Comparison of ENCODE assay signal across 1 cellular context in the genomic region with DNA sequence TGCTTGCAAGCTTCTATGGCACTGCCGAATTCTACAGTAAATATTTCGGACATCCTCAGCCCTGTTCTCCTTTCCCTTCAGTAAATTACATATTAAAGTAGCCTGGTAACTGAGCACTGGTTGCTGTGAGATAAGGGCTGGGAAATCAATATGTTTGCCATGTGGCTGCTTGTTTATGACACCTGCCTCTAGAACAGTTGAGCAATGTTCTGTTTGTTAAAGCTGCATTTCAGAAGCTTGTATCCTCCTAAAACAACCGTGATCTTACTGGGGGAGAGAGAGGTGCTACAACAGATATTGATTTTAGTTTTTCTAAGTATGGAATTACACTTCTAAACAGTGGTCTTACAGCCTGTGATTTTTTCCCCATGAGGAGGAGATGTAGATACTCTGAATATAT.
TF ChIP-seq lines count a peak whose summit lies in the region.

No MANE protein-coding gene starts in this region.

TF ChIP-seq in HepG2, 621 proteins besides CTCF, POLR2A, EP300 and RAD21 (continued from another document and continues in another):
- TF ChIP-seq, protein P1, sequence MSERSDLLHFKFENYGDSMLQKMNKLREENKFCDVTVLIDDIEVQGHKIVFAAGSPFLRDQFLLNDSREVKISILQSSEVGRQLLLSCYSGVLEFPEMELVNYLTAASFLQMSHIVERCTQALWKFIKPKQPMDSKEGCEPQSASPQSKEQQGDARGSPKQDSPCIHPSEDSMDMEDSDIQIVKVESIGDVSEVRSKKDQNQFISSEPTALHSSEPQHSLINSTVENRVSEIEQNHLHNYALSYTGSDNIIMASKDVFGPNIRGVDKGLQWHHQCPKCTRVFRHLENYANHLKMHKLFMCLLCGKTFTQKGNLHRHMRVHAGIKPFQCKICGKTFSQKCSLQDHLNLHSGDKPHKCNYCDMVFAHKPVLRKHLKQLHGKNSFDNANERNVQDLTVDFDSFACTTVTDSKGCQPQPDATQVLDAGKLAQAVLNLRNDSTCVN (CRISPR knock-in tag; IDR thresholded peaks at IDR 0.05; ENCODE audit: borderline replicate concordance): 0 out of 2 replicates have a peak, but pooled peaks have one; percentile 73
- TF ChIP-seq CEBPG (CRISPR knock-in tag; IDR thresholded peaks at IDR 0.05) (peak; percentile 82), SMYD3 (CRISPR knock-in tag; IDR thresholded peaks at IDR 0.05) (no peak), YEATS2 (CRISPR knock-in tag; IDR thresholded peaks at IDR 0.05; ENCODE audit: borderline replicate concordance) (no peak), SOX5 (CRISPR knock-in tag; IDR thresholded peaks at IDR 0.05; ENCODE audit: borderline replicate concordance) (peak; percentile 79), KDM1A (CRISPR knock-in tag; IDR thresholded peaks at IDR 0.05) (no peak), ZNF510 (CRISPR knock-in tag; IDR thresholded peaks at IDR 0.05; ENCODE audit: low read depth) (no peak), CCAR2 (optimal IDR thresholded peaks at IDR 0.05; ENCODE audit: low read depth, low read length) (no peak), ZNF570 (CRISPR knock-in tag; IDR thresholded peaks at IDR 0.05; ENCODE audit: borderline replicate concordance) (no peak), BHLHE40 (IDR thresholded peaks at IDR 0.05; ENCODE audit: low read length) (0 out of 2 replicates have a peak, but pooled peaks have one; percentile 36), SALL1 (CRISPR knock-in tag; IDR thresholded peaks at IDR 0.05) (peak; percentile 53; the same call in 1 of the 2 replicates), ZEB1 (IDR thresholded peaks at IDR 0.05; ENCODE audit: insufficient replicate concordance, low read depth) (peak; percentile 22), JUNB (CRISPR knock-in tag; IDR thresholded peaks at IDR 0.05; ENCODE audit: borderline replicate concordance) (no peak), SRY (CRISPR knock-in tag; IDR thresholded peaks at IDR 0.05) (no peak), THAP11 (CRISPR knock-in tag; IDR thresholded peaks at IDR 0.05) (peak; percentile 63), SSRP1 (CRISPR knock-in tag; IDR thresholded peaks at IDR 0.05) (peak; percentile 54; the same call in 1 of the 2 replicates), ZKSCAN5 (CRISPR knock-in tag; IDR thresholded peaks at IDR 0.05) (no peak), GTF2F1 (IDR thresholded peaks at IDR 0.05; ENCODE audit: low read length) (no peak), SPEN (CRISPR knock-in tag; IDR thresholded peaks at IDR 0.05; ENCODE audit: low read depth) (no peak), KLF16 (CRISPR knock-in tag; IDR thresholded peaks at IDR 0.05) (peak in 1 of 2 experiments; percentile 78; a peak in 1 of 4 replicates), KLF9 (CRISPR knock-in tag; IDR thresholded peaks at IDR 0.05; ENCODE audit: low read depth) (no peak), ZNF547 (CRISPR knock-in tag; IDR thresholded peaks at IDR 0.05) (no peak), NFIB (CRISPR knock-in tag; IDR thresholded peaks at IDR 0.05; ENCODE audit: borderline replicate concordance) (no peak), HIVEP1 (CRISPR knock-in tag; IDR thresholded peaks at IDR 0.05) (no peak), ATRX (CRISPR knock-in tag; IDR thresholded peaks at IDR 0.05; ENCODE audit: borderline replicate concordance) (no peak), HDAC2 (CRISPR knock-in tag; IDR thresholded peaks at IDR 0.05) (peak; percentile 71), ZFP36L1 (CRISPR knock-in tag; IDR thresholded peaks at IDR 0.05) (peak; percentile 39; the same call in 1 of the 2 replicates), ZNF556 (CRISPR knock-in tag; IDR thresholded peaks at IDR 0.05; ENCODE audit: borderline replicate concordance) (no peak), NCOA1 (CRISPR knock-in tag; IDR thresholded peaks at IDR 0.05) (no peak), YEATS4 (CRISPR knock-in tag; IDR thresholded peaks at IDR 0.05; ENCODE audit: borderline replicate concordance) (no peak), SALL2 (CRISPR knock-in tag; IDR thresholded peaks at IDR 0.05) (no peak), NR1H2 (CRISPR knock-in tag; IDR thresholded peaks at IDR 0.05; ENCODE audit: borderline replicate concordance, low read depth) (no peak), ZNF12 (CRISPR knock-in tag; IDR thresholded peaks at IDR 0.05) (peak; percentile 92), FOSL2 (CRISPR knock-in tag; IDR thresholded peaks at IDR 0.05) (peak; percentile 63), RBM22 (optimal IDR thresholded peaks at IDR 0.05; ENCODE audit: low read length) (no peak), ZSCAN21 (CRISPR knock-in tag; IDR thresholded peaks at IDR 0.05; ENCODE audit: borderline replicate concordance) (no peak), ZNF251 (CRISPR knock-in tag; IDR thresholded peaks at IDR 0.05) (no peak), EEA1 (CRISPR knock-in tag; IDR thresholded peaks at IDR 0.05; ENCODE audit: borderline replicate concordance) (no peak), ETV6 (CRISPR knock-in tag; conservative IDR thresholded peaks at IDR 0.05) (no peak), SP5 (CRISPR knock-in tag; IDR thresholded peaks at IDR 0.05; ENCODE audit: borderline replicate concordance, low read depth) (no peak), ATM (IDR thresholded peaks at IDR 0.05; ENCODE audit: borderline replicate concordance) (no peak), KLF11 (CRISPR knock-in tag; IDR thresholded peaks at IDR 0.05) (no peak), SOX6 (IDR thresholded peaks at IDR 0.05) (no peak), SOX6 (CRISPR knock-in tag; IDR thresholded peaks at IDR 0.05) (peak; percentile 88)
- TF ChIP-seq, protein P2, sequence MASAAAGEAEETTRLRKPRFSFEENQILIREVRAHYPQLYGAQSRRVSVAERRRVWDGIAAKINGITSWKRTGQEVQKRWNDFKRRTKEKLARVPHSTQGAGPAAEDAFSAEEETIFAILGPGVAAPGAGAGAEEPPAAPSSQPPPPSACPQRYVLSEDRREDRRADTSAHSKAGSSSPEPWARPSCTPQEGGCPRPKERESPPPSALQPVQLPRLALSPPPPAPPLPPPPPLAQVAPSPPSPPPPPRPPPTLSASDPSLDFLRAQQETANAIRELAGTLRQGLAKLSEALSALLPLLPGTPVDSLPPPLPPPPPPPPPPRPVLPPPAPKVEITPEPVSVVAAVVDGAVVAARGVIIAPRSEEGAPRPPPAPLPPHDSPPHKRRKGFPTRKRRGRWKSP (CRISPR knock-in tag; IDR thresholded peaks at IDR 0.05): peak; percentile 38; the same call in 1 of the 2 replicates
- TF ChIP-seq, protein P3, sequence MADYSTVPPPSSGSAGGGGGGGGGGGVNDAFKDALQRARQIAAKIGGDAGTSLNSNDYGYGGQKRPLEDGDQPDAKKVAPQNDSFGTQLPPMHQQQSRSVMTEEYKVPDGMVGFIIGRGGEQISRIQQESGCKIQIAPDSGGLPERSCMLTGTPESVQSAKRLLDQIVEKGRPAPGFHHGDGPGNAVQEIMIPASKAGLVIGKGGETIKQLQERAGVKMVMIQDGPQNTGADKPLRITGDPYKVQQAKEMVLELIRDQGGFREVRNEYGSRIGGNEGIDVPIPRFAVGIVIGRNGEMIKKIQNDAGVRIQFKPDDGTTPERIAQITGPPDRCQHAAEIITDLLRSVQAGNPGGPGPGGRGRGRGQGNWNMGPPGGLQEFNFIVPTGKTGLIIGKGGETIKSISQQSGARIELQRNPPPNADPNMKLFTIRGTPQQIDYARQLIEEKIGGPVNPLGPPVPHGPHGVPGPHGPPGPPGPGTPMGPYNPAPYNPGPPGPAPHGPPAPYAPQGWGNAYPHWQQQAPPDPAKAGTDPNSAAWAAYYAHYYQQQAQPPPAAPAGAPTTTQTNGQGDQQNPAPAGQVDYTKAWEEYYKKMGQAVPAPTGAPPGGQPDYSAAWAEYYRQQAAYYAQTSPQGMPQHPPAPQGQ (CRISPR knock-in tag; IDR thresholded peaks at IDR 0.05; ENCODE audit: borderline replicate concordance): no peak
- TF ChIP-seq, protein P4, sequence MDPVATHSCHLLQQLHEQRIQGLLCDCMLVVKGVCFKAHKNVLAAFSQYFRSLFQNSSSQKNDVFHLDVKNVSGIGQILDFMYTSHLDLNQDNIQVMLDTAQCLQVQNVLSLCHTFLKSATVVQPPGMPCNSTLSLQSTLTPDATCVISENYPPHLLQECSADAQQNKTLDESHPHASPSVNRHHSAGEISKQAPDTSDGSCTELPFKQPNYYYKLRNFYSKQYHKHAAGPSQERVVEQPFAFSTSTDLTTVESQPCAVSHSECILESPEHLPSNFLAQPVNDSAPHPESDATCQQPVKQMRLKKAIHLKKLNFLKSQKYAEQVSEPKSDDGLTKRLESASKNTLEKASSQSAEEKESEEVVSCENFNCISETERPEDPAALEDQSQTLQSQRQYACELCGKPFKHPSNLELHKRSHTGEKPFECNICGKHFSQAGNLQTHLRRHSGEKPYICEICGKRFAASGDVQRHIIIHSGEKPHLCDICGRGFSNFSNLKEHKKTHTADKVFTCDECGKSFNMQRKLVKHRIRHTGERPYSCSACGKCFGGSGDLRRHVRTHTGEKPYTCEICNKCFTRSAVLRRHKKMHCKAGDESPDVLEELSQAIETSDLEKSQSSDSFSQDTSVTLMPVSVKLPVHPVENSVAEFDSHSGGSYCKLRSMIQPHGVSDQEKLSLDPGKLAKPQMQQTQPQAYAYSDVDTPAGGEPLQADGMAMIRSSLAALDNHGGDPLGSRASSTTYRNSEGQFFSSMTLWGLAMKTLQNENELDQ (CRISPR knock-in tag; IDR thresholded peaks at IDR 0.05; ENCODE audit: borderline replicate concordance): no peak
- TF ChIP-seq, protein P5, sequence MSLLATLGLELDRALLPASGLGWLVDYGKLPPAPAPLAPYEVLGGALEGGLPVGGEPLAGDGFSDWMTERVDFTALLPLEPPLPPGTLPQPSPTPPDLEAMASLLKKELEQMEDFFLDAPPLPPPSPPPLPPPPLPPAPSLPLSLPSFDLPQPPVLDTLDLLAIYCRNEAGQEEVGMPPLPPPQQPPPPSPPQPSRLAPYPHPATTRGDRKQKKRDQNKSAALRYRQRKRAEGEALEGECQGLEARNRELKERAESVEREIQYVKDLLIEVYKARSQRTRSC (CRISPR knock-in tag; IDR thresholded peaks at IDR 0.05; ENCODE audit: low read depth): no peak
- TF ChIP-seq, protein P6, sequence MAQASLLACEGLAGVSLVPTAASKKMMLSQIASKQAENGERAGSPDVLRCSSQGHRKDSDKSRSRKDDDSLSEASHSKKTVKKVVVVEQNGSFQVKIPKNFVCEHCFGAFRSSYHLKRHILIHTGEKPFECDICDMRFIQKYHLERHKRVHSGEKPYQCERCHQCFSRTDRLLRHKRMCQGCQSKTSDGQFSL (CRISPR knock-in tag; IDR thresholded peaks at IDR 0.05): no peak
- TF ChIP-seq, protein P7, sequence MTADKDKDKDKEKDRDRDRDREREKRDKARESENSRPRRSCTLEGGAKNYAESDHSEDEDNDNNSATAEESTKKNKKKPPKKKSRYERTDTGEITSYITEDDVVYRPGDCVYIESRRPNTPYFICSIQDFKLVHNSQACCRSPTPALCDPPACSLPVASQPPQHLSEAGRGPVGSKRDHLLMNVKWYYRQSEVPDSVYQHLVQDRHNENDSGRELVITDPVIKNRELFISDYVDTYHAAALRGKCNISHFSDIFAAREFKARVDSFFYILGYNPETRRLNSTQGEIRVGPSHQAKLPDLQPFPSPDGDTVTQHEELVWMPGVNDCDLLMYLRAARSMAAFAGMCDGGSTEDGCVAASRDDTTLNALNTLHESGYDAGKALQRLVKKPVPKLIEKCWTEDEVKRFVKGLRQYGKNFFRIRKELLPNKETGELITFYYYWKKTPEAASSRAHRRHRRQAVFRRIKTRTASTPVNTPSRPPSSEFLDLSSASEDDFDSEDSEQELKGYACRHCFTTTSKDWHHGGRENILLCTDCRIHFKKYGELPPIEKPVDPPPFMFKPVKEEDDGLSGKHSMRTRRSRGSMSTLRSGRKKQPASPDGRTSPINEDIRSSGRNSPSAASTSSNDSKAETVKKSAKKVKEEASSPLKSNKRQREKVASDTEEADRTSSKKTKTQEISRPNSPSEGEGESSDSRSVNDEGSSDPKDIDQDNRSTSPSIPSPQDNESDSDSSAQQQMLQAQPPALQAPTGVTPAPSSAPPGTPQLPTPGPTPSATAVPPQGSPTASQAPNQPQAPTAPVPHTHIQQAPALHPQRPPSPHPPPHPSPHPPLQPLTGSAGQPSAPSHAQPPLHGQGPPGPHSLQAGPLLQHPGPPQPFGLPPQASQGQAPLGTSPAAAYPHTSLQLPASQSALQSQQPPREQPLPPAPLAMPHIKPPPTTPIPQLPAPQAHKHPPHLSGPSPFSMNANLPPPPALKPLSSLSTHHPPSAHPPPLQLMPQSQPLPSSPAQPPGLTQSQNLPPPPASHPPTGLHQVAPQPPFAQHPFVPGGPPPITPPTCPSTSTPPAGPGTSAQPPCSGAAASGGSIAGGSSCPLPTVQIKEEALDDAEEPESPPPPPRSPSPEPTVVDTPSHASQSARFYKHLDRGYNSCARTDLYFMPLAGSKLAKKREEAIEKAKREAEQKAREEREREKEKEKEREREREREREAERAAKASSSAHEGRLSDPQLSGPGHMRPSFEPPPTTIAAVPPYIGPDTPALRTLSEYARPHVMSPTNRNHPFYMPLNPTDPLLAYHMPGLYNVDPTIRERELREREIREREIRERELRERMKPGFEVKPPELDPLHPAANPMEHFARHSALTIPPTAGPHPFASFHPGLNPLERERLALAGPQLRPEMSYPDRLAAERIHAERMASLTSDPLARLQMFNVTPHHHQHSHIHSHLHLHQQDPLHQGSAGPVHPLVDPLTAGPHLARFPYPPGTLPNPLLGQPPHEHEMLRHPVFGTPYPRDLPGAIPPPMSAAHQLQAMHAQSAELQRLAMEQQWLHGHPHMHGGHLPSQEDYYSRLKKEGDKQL (CRISPR knock-in tag; IDR thresholded peaks at IDR 0.05; ENCODE audit: low read depth): peak; percentile 43; the same call in 1 of the 2 replicates
- TF ChIP-seq, protein P8, sequence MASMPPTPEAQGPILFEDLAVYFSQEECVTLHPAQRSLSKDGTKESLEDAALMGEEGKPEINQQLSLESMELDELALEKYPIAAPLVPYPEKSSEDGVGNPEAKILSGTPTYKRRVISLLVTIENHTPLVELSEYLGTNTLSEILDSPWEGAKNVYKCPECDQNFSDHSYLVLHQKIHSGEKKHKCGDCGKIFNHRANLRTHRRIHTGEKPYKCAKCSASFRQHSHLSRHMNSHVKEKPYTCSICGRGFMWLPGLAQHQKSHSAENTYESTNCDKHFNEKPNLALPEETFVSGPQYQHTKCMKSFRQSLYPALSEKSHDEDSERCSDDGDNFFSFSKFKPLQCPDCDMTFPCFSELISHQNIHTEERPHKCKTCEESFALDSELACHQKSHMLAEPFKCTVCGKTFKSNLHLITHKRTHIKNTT (CRISPR knock-in tag; IDR thresholded peaks at IDR 0.05): no peak
- TF ChIP-seq, protein P9, sequence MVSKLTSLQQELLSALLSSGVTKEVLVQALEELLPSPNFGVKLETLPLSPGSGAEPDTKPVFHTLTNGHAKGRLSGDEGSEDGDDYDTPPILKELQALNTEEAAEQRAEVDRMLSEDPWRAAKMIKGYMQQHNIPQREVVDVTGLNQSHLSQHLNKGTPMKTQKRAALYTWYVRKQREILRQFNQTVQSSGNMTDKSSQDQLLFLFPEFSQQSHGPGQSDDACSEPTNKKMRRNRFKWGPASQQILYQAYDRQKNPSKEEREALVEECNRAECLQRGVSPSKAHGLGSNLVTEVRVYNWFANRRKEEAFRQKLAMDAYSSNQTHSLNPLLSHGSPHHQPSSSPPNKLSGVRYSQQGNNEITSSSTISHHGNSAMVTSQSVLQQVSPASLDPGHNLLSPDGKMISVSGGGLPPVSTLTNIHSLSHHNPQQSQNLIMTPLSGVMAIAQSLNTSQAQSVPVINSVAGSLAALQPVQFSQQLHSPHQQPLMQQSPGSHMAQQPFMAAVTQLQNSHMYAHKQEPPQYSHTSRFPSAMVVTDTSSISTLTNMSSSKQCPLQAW (CRISPR knock-in tag; IDR thresholded peaks at IDR 0.05): no peak
